8 cellular contexts compared by ENCODE assay signal in genomic region chr2:226030369-226031077, GRCh38.
DNase-seq lines count a peak whose midpoint lies in the region; ATAC-seq, FAIRE-seq and TF ChIP-seq lines count a peak whose summit lies in the region.

No MANE protein-coding gene starts in this region.

- H3K4ac ChIP-seq in IMR-90 (ENCODE audit: low read depth, low read length): peak overlapping the region; percentile 87

- intact Hi-C loops in IMR-90 (cut with micrococcal nuclease): loop anchor here (2.0 to 5.0 kb wide), 6 partner anchors 87 to 766 kb away; no protein-coding TSS in a partner anchor

- in situ Hi-C loops in IMR-90 (cut with MboI; ENCODE audit: low sequenced_read_pairs) (no loop called here), astrocyte of the cerebellum (cut with HindIII; ENCODE audit: low sequenced_read_pairs) (no loop called here)

- H4K20me1 ChIP-seq in IMR-90 (ENCODE audit: insufficient read depth, low read length): no peaks in the 10 kb centered on the region
- no peaks in the 10 kb centered on the region for H4K20me1 ChIP-seq in keratinocyte (ENCODE audit: control insufficient read depth, extremely low read depth, insufficient read depth, low read length)

- H3K23ac ChIP-seq in IMR-90 (ENCODE audit: low read depth, low read length): 0 out of 2 replicates have a peak overlapping the region, but pooled peaks have one; percentile 26

- peak overlapping the region; percentile 95 for H2BK120ac ChIP-seq in IMR-90 (ENCODE audit: low read depth, low read length)

- H2BK20ac ChIP-seq in IMR-90 (ENCODE audit: low read depth, low read length): peak overlapping the region; percentile 54

- peak overlapping the region; percentile 74; the same call in 1 of the 3 replicates for H2BK15ac ChIP-seq in IMR-90 (ENCODE audit: low read depth, low read length)

- no peak for FAIRE-seq in keratinocyte (lab: Jason Lieb, UNC)

- CTCF ChIA-PET in IMR-90 (lab: Yijun Ruan, JAX): interaction anchor here (0.6 to 1.0 kb wide), 2 partner anchors 84 to 772 kb away, joined by 3 read pairs; no protein-coding TSS in a partner anchor

- ATAC-seq in IMR-90 (ENCODE audit: low read depth) (no peak; the same call in 1 of the 2 replicates), GM19452 (IDR thresholded peaks at IDR 0.05; ENCODE audit: unreplicated experiment) (no peak)

- no peak for TF ChIP-seq CTCF in IMR-90 (conservative IDR thresholded peaks at IDR 0.05; ENCODE audit: low read depth, low read length)
- no peak for TF ChIP-seq CTCF in astrocyte of the cerebellum (IDR thresholded peaks at IDR 0.05; ENCODE audit: low read depth, low read length, missing control alignments)
- TF ChIP-seq CTCF in keratinocyte (optimal IDR thresholded peaks at IDR 0.05 in 1 of 3, IDR thresholded peaks at IDR 0.05 in 1 of 3, conservative IDR thresholded peaks at IDR 0.05 in 1 of 3; ENCODE audit: extremely low read depth in 1 of 3, insufficient read depth in 2 of 3, low read length in 3 of 3): no peak

- H3K14ac ChIP-seq in IMR-90 (replicated peaks; ENCODE audit: low read depth, low read length): peak overlapping the region; percentile 47

- H3K9me1 ChIP-seq in IMR-90 (ENCODE audit: insufficient read depth, low read length) (no peaks in the 10 kb centered on the region), keratinocyte (ENCODE audit: control insufficient read depth, extremely low read depth, insufficient read depth, low read length) (no peaks in the 10 kb centered on the region)

- H2BK5ac ChIP-seq in IMR-90 (ENCODE audit: low read depth, low read length, poor library complexity, severe bottlenecking): peak overlapping the region; percentile 34

- H3K79me1 ChIP-seq in IMR-90 (ENCODE audit: low read depth in 1 of 2, low read length in 2 of 2): no peaks in the 10 kb centered on the region

- peak overlapping the region; percentile 47; the same call in 1 of the 2 replicates for H3K56ac ChIP-seq in IMR-90 (ENCODE audit: extremely low read depth, insufficient read depth, low read length)

- TF ChIP-seq RAD21 in IMR-90 (IDR thresholded peaks at IDR 0.05; ENCODE audit: low read length): no peak

- peak overlapping the region; percentile 39; the same call in 1 of the 2 replicates for H3K18ac ChIP-seq in IMR-90 (ENCODE audit: low read depth, low read length)

- dilution Hi-C loops in IMR-90 (cut with HindIII; ENCODE audit: low sequenced_read_pairs, unreplicated experiment): no loop called here
- dilution Hi-C loops in keratinocyte (cut with MboI; ENCODE audit: extremely low pct_ligation_motif_present, low sequenced_read_pairs): no loop called here

- no peak for TF ChIP-seq POLR2A in IMR-90 (IDR thresholded peaks at IDR 0.05; ENCODE audit: low read depth, low read length)

- H4K91ac ChIP-seq in IMR-90 (ENCODE audit: insufficient read depth, low read depth, low read length): peak overlapping the region; percentile 84

- H3K9me3 ChIP-seq in IMR-90 (ENCODE audit: control insufficient read depth, insufficient read depth, low read length) (no peaks in the 10 kb centered on the region), keratinocyte (ENCODE audit: control insufficient read depth, low read depth, low read length) (no peaks in the 10 kb centered on the region)

- DNase-seq in D341Med (ENCODE audit: low spot score) (peak; percentile 40), IMR-90 (no peak), astrocyte of the cerebellum (ENCODE audit: low read depth) (no peak), keratinocyte (ENCODE audit: low read depth, low spot score) (no peak), NCI-H146 treated with DMSO at 0.1 percent for 48 hours (lab: John Stamatoyannopoulos, UW; ENCODE audit: unreplicated experiment) (no peak)
- DNase-seq in stimulated activated CD4-positive, alpha-beta T cell treated with anti-CD3 and anti-CD28 coated beads, Interleukin-2, amount 100 ng/mL, for 24 hours: no peak

- peak overlapping the region; percentile 86 for H3K9ac ChIP-seq in IMR-90 (ENCODE audit: low read depth, low read length)
- peak overlapping the region; percentile 57 for H3K9ac ChIP-seq in keratinocyte (ENCODE audit: control insufficient read depth, extremely low read depth, insufficient read depth, low read length)

- no peak overlapping the region for H2AK9ac ChIP-seq in IMR-90 (replicated peaks; ENCODE audit: low read depth, low read length, poor library complexity)

- no peaks in the 10 kb centered on the region for H3K79me2 ChIP-seq in keratinocyte (ENCODE audit: control insufficient read depth, insufficient read depth, low read length)

- H3K36me3 ChIP-seq in IMR-90 (ENCODE audit: control insufficient read depth, insufficient read depth, low read length): no peaks in the 10 kb centered on the region
- no peaks in the 10 kb centered on the region for H3K36me3 ChIP-seq in keratinocyte (ENCODE audit: control insufficient read depth in 2 of 2, extremely low read depth in 1 of 2, insufficient read depth in 2 of 2, low read length in 2 of 2)

- H3K27me3 ChIP-seq in IMR-90 (ENCODE audit: control insufficient read depth, insufficient read depth, low read length) (no peaks in the 10 kb centered on the region), keratinocyte (ENCODE audit: control insufficient read depth, extremely low read depth, insufficient read depth, low read length) (no peaks in the 10 kb centered on the region)

- H4K5ac ChIP-seq in IMR-90 (ENCODE audit: low read depth, low read length): peak overlapping the region; percentile 75

- peak overlapping the region; percentile 52 for H3K4me3 ChIP-seq in IMR-90 (ENCODE audit: insufficient read depth, low read depth, low read length)
- peak overlapping the region; percentile 46 for H3K4me3 ChIP-seq in astrocyte of the cerebellum (ENCODE audit: low read depth, low read length)
- H3K4me3 ChIP-seq in keratinocyte (ENCODE audit: control insufficient read depth in 2 of 3, extremely low read depth in 1 of 3, insufficient read depth in 2 of 3, low read depth in 1 of 3, low read length in 3 of 3): peak overlapping the region; percentile 37 to 69 (median 63)

- H2AFZ ChIP-seq in IMR-90 (replicated peaks; ENCODE audit: low read length, poor library complexity): peak overlapping the region; percentile 95
- H2AFZ ChIP-seq in keratinocyte (ENCODE audit: control insufficient read depth, low read length): peak overlapping the region; percentile 93

- H2AK5ac ChIP-seq in IMR-90 (ENCODE audit: low read depth, low read length): peak overlapping the region; percentile 49; the same call in 1 of the 2 replicates

- BruUV-seq in IMR-90 (replicated peaks; lab: Mats Ljungman, UMichigan): no TSS peak

- WGBS in IMR-90 (ENCODE audit: extremely low coverage in 2 of 2, insufficient read length in 1 of 2), 2 experiments: no CpG with 5 or more reads among the region's 14 CpGs

- peak overlapping the region; percentile 68 to 76; a peak in 3 of 4 replicates for H4K8ac ChIP-seq in IMR-90 (ENCODE audit: low read depth in 2 of 2, low read length in 2 of 2)

- H3K4me2 ChIP-seq in IMR-90 (ENCODE audit: low read depth, low read length): peak overlapping the region; percentile 79
- peak overlapping the region; percentile 80 for H3K4me2 ChIP-seq in keratinocyte (ENCODE audit: control insufficient read depth, extremely low read depth, insufficient read depth, low read depth, low read length)

- peak overlapping the region; percentile 89 for H3K27ac ChIP-seq in IMR-90 (ENCODE audit: insufficient read depth, low read length)
- no peak overlapping the region for H3K27ac ChIP-seq in keratinocyte (ENCODE audit: control insufficient read depth, insufficient read depth, low read length)
- H3K27ac ChIP-seq in temporal lobe (ENCODE audit: low read depth, low read length): peak overlapping the region; percentile 62

- POLR2A ChIA-PET in IMR-90 (lab: Charles Lee; ENCODE audit: unreplicated experiment): no interaction called here

- H3K4me1 ChIP-seq in IMR-90 (ENCODE audit: control insufficient read depth, insufficient read depth, low read length): peaks cover 6% of the 10 kb centered on the region
- H3K4me1 ChIP-seq in keratinocyte (ENCODE audit: control insufficient read depth, extremely low read depth, insufficient read depth, low read length): peaks cover 8% of the 10 kb centered on the region

TF ChIP-seq in IMR-90, 13 proteins besides CTCF, POLR2A, EP300 and RAD21:
- TF ChIP-seq FOS (IDR thresholded peaks at IDR 0.05; ENCODE audit: low read depth, low read length) (no peak), MXI1 (IDR thresholded peaks at IDR 0.05; ENCODE audit: borderline replicate concordance, low read depth, low read length) (no peak), SMC3 (IDR thresholded peaks at IDR 0.05; ENCODE audit: low read depth, low read length) (no peak), RCOR1 (IDR thresholded peaks at IDR 0.05; ENCODE audit: insufficient replicate concordance, low read length) (no peak), CEBPB (IDR thresholded peaks at IDR 0.05; ENCODE audit: low read depth, low read length) (no peak), NFE2L2 (IDR thresholded peaks at IDR 0.05; ENCODE audit: low read depth, low read length) (no peak), BHLHE40 (IDR thresholded peaks at IDR 0.05; ENCODE audit: low read depth, low read length) (no peak), USF2 (IDR thresholded peaks at IDR 0.05; ENCODE audit: low read depth, low read length) (no peak), MAZ (IDR thresholded peaks at IDR 0.05; ENCODE audit: borderline replicate concordance, low read depth, low read length) (no peak), ELK1 (IDR thresholded peaks at IDR 0.05; ENCODE audit: borderline replicate concordance, low read depth, low read length) (no peak), RFX5 (IDR thresholded peaks at IDR 0.05; ENCODE audit: low read depth, low read length) (no peak), MAFK (IDR thresholded peaks at IDR 0.05; ENCODE audit: low read depth, low read length) (no peak), CHD1 (IDR thresholded peaks at IDR 0.05; ENCODE audit: low read depth, low read length) (no peak)
TF ChIP-seq in IMR-90: peak in this region for 0.
